Comparison of ENCODE assay signal across 14 cellular contexts in genomic region chr16:26951950-26952349, GRCh38.
DNase-seq lines count a peak whose midpoint lies in the region; ATAC-seq and TF ChIP-seq lines count a peak whose summit lies in the region.
"Had no signal": no experiment of that assay in that cellular context is flagged by ENCODE, and none has a peak within 500 bp of the region (broad histone marks: within the 10 kb centered on the region; RNA-seq: fewer than 3 reads in every experiment).

No MANE protein-coding gene starts in this region.

- H3K4me3 Mint-ChIP-seq in nephron progenitor cell, result no peak overlapping the region
- no peak overlapping the region for H3K4me3 Mint-ChIP-seq in T-helper 17 cell
- no peak overlapping the region for H3K4me3 Mint-ChIP-seq in Calu3 (ENCODE audit: low read depth, unreplicated experiment)
- H3K4me3 Mint-ChIP-seq: CD8-positive, alpha-beta memory T cell had no signal

- CTCF ChIA-PET in Calu3 (lab: Charles Lee), result no interaction called here

- H3K36me3 Mint-ChIP-seq in nephron progenitor cell (ENCODE audit: low read depth), result no peaks in the 10 kb centered on the region
- peaks cover 6% of the 10 kb centered on the region for H3K36me3 Mint-ChIP-seq in T-helper 17 cell (ENCODE audit: low read depth)
- H3K36me3 Mint-ChIP-seq in Calu3 (ENCODE audit: insufficient read depth, unreplicated experiment), result no peaks in the 10 kb centered on the region

- no peak overlapping the region for H3K4me3 ChIP-seq in fibroblast of mammary gland (ENCODE audit: control insufficient read depth, low read depth, low read length)
- H3K4me3 ChIP-seq: BLaER1, PC-9 had no signal

- intact Hi-C loops in Calu3 (cut with micrococcal nuclease; ENCODE audit: unreplicated experiment), result no loop called here

- no peak for ATAC-seq in T-helper 17 cell
- ATAC-seq: Right ventricle myocardium inferior had no signal

- no TSS peak for BruUV-seq in Calu3 (replicated peaks; lab: Mats Ljungman, UMichigan)

- H3K9me3 ChIP-seq in T-helper 17 cell (ENCODE audit: control insufficient read depth, low read length, poor library complexity, severe bottlenecking), result no peaks in the 10 kb centered on the region
- H3K9me3 ChIP-seq: BLaER1 had no signal

- H3K9me3 Mint-ChIP-seq in nephron progenitor cell, result no peaks in the 10 kb centered on the region
- H3K9me3 Mint-ChIP-seq in Calu3 (ENCODE audit: low read depth, unreplicated experiment), result no peaks in the 10 kb centered on the region

- H3K27ac Mint-ChIP-seq in nephron progenitor cell (no peak overlapping the region), T-helper 17 cell (no peak overlapping the region), Calu3 (ENCODE audit: unreplicated experiment) (no peak overlapping the region)

- H3K27me3 Mint-ChIP-seq in nephron progenitor cell (ENCODE audit: low read depth, poor library complexity) (peaks cover 39% of the 10 kb centered on the region), T-helper 17 cell (peaks cover 40% of the 10 kb centered on the region), Calu3 (ENCODE audit: unreplicated experiment) (peaks cover 46% of the 10 kb centered on the region)

- H3K4me1 Mint-ChIP-seq in nephron progenitor cell (no peaks in the 10 kb centered on the region), T-helper 17 cell (no peaks in the 10 kb centered on the region), Calu3 (ENCODE audit: low read depth, unreplicated experiment) (no peaks in the 10 kb centered on the region)
- H3K4me1 Mint-ChIP-seq: CD8-positive, alpha-beta memory T cell had no signal

- TF ChIP-seq CTCF in fibroblast of mammary gland (conservative IDR thresholded peaks at IDR 0.05; ENCODE audit: control insufficient read depth, insufficient read depth, low read depth, low read length), result no peak
- no peak for TF ChIP-seq CTCF in nephron progenitor cell (IDR thresholded peaks at IDR 0.05)
- no peak for TF ChIP-seq CTCF in Calu3 (IDR thresholded peaks at IDR 0.05; ENCODE audit: unreplicated experiment)

- DNase-seq in ELF-1 (ENCODE audit: low read depth, low spot score) (peak; percentile 10), M059J (ENCODE audit: low read depth) (peak; percentile 9), fibroblast of mammary gland (ENCODE audit: low read depth) (peak; percentile 15), nephron progenitor cell (peak; percentile 21), T-helper 17 cell (no peak), Calu3 (no peak), NCI-H2081 treated with DMSO at 0.1 percent for 48 hours (lab: John Stamatoyannopoulos, UW) (no peak)
- DNase-seq: CD8-positive, alpha-beta memory T cell; NCI-H187 treated with DMSO at 0.1 percent for 48 hours; NCI-H2171; NCI-H446 treated with DMSO at 0.1 percent for 48 hours; PC-9 had no signal

Comparison
In these comparisons a context has a peak if more than half of its experiments do, and no peak if none do; other contexts are left out.
1. DNase-seq: peak in ELF-1 (single experiment), M059J (single experiment), fibroblast of mammary gland (single experiment) and nephron progenitor cell (single experiment); none in T-helper 17 cell (0 of 3), Calu3 (single experiment) and NCI-H2081 treated with DMSO at 0.1 percent for 48 hours (single experiment).